1 cellular context compared by ENCODE assay signal in the genomic region with DNA sequence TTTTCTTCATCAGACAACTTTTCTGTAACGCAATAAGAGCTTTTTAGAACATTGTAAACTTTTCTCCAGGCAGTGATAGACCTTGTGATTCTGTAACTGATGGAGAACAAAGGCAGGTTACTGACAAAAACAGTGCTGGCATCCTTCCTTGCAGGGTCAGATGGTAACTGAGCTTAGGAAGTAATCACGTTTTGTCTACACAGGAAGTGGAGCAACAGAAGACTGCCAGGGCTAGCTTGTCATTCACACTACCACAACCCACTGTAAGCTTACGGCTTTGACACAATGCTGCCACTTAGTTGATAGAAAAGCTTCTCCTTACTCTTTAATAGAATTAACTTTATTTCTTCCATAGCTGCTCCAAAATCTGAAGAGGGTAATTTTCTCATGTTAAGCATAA.
TF ChIP-seq lines count a peak whose summit lies in the region.

No MANE protein-coding gene starts in this region.

TF ChIP-seq in GM12878, 131 proteins besides CTCF, POLR2A, EP300 and RAD21:
- no peak for TF ChIP-seq EZH2 (IDR thresholded peaks at IDR 0.05; ENCODE audit: borderline replicate concordance, control insufficient read depth, low read depth, low read length)
- no peak for TF ChIP-seq PKNOX1 (IDR thresholded peaks at IDR 0.05)
- TF ChIP-seq BHLHE40 (IDR thresholded peaks at IDR 0.05; ENCODE audit: borderline replicate concordance in 1 of 2, low read depth in 2 of 2, low read length in 1 of 2), result peak in 1 of 2 experiments; percentile 13; a peak in 1 of 4 replicates
